8 cellular contexts compared by ENCODE assay signal in genomic region chr19:12666305-12667048, GRCh38. TPM values are rescaled to one million over a fixed set of nuclear protein-coding genes. Genes with fewer than 3 reads are reported as not detected.
DNase-seq lines count a peak whose midpoint lies in the region; ATAC-seq and TF ChIP-seq lines count a peak whose summit lies in the region.

Gene MAN2B1 (minus strand): TSS chr19:12666742. CDS start chr19:12666701, 41 bp downstream.
Gene WDR83 (plus strand): TSS chr19:12666807. CDS start chr19:12669791, 2,984 bp downstream.

- peak within 1 kb of the TSS; percentile 69 for H3K4me3 ChIP-seq in AG10803 (ENCODE audit: low read length)
- H3K4me3 ChIP-seq in fibroblast of mammary gland (ENCODE audit: control insufficient read depth, low read depth, low read length): peak within 1 kb of the TSS; percentile 68

- TF ChIP-seq EP300 in Ishikawa (IDR thresholded peaks at IDR 0.05; ENCODE audit: borderline replicate concordance): no peak

- H3K4me1 Mint-ChIP-seq in activated T-helper 1 cell treated with anti-CD3 and anti-CD28 coated beads, Interleukin-12 subunit alpha, Interleukin-12 subunit beta, Interleukin-2, Interleukin-4 antibody, amounts not matched to agents 30 ng/mL and 10 ng/mL and 1 ng/mL, durations not matched to agents 14 hours and 24 hours and 36 hours (ENCODE audit: low read depth): peaks cover 47% of the 10 kb centered on the region
- H3K4me1 Mint-ChIP-seq in naive thymus-derived CD8-positive, alpha-beta T cell: peaks cover 18 to 66% (median 58%) of the 10 kb centered on the region in 4 donors
- H3K4me1 Mint-ChIP-seq in stimulated activated naive B cell treated with anti-CD40 and anti-IgM and Interleukin-4, amounts not matched to agents 10 μg/mL and 1 μg/mL and 100 μg/mL, for 72 hours: peaks cover 41 to 61% of the 10 kb centered on the region in 2 donors

- no peaks in the 10 kb centered on the region for H3K27me3 Mint-ChIP-seq in activated T-helper 1 cell treated with anti-CD3 and anti-CD28 coated beads, Interleukin-12 subunit alpha, Interleukin-12 subunit beta, Interleukin-2, Interleukin-4 antibody, amounts not matched to agents 30 ng/mL and 10 ng/mL and 1 ng/mL, durations not matched to agents 14 hours and 24 hours and 36 hours (ENCODE audit: insufficient read depth)
- H3K27me3 Mint-ChIP-seq in naive thymus-derived CD8-positive, alpha-beta T cell: no peaks in the 10 kb centered on the region
- no peaks in the 10 kb centered on the region for H3K27me3 Mint-ChIP-seq in stimulated activated naive B cell treated with anti-CD40 and anti-IgM and Interleukin-4, amounts not matched to agents 10 μg/mL and 1 μg/mL and 100 μg/mL, for 72 hours

- H3K4me3 Mint-ChIP-seq in activated T-helper 1 cell treated with anti-CD3 and anti-CD28 coated beads, Interleukin-12 subunit alpha, Interleukin-12 subunit beta, Interleukin-2, Interleukin-4 antibody, amounts not matched to agents 30 ng/mL and 10 ng/mL and 1 ng/mL, durations not matched to agents 14 hours and 24 hours and 36 hours: peak within 1 kb of the TSS; percentile 95
- H3K4me3 Mint-ChIP-seq in naive thymus-derived CD8-positive, alpha-beta T cell: peak within 1 kb of the TSS; percentile 93 to 99 (median 96)
- peak within 1 kb of the TSS; percentile 95 to 98 for H3K4me3 Mint-ChIP-seq in stimulated activated naive B cell treated with anti-CD40 and anti-IgM and Interleukin-4, amounts not matched to agents 10 μg/mL and 1 μg/mL and 100 μg/mL, for 72 hours

- intact Hi-C loops in activated T-helper 1 cell treated with anti-CD3 and anti-CD28 coated beads, Interleukin-12 subunit alpha, Interleukin-12 subunit beta, Interleukin-2, Interleukin-4 antibody, amounts not matched to agents 30 ng/mL and 10 ng/mL and 1 ng/mL, durations not matched to agents 14 hours and 24 hours and 36 hours (cut with micrococcal nuclease): loop anchor here (1.0 to 5.0 kb wide), 6 partner anchors 19 to 504 kb away; partner anchors contain the start of genes ZNF136 and ZNF443

- TF ChIP-seq RAD21 in Ishikawa (IDR thresholded peaks at IDR 0.05; ENCODE audit: low read depth): no peak

- DNase-seq in AG10803 (ENCODE audit: low read depth) (peak; percentile 38), GM19238 (ENCODE audit: insufficient read length, low spot score) (peak; percentile 94), RPMI7951 (ENCODE audit: low read depth) (peak; percentile 68), fibroblast of mammary gland (ENCODE audit: low read depth) (peak; percentile 40)
- DNase-seq in activated T-helper 1 cell treated with anti-CD3 and anti-CD28 coated beads, Interleukin-12 subunit alpha, Interleukin-12 subunit beta, Interleukin-2, Interleukin-4 antibody, amounts not matched to agents 30 ng/mL and 10 ng/mL and 1 ng/mL, durations not matched to agents 14 hours and 24 hours and 36 hours (ENCODE audit: low spot score): peak; percentile 77
- peak; percentile 39 to 85 (median 76) for DNase-seq in naive thymus-derived CD8-positive, alpha-beta T cell
- DNase-seq in stimulated activated naive B cell treated with anti-CD40 and anti-IgM and Interleukin-4, amounts not matched to agents 10 μg/mL and 1 μg/mL and 100 μg/mL, for 72 hours: peak; percentile 79

- H3K36me3 Mint-ChIP-seq in activated T-helper 1 cell treated with anti-CD3 and anti-CD28 coated beads, Interleukin-12 subunit alpha, Interleukin-12 subunit beta, Interleukin-2, Interleukin-4 antibody, amounts not matched to agents 30 ng/mL and 10 ng/mL and 1 ng/mL, durations not matched to agents 14 hours and 24 hours and 36 hours (ENCODE audit: low read depth): peaks cover 30% of the 10 kb centered on the region
- peaks cover 0 to 18% (median 3%) of the 10 kb centered on the region in 3 donors for H3K36me3 Mint-ChIP-seq in naive thymus-derived CD8-positive, alpha-beta T cell
- H3K36me3 Mint-ChIP-seq in stimulated activated naive B cell treated with anti-CD40 and anti-IgM and Interleukin-4, amounts not matched to agents 10 μg/mL and 1 μg/mL and 100 μg/mL, for 72 hours: peaks cover 31 to 59% of the 10 kb centered on the region in 2 donors

- POLR2A ChIA-PET in naive thymus-derived CD8-positive, alpha-beta T cell (lab: Charles Lee): interaction anchor here (0.6 to 1.8 kb wide), 13 partner anchors 9 to 308 kb away, joined by 3 to 10 read pairs (median 4); partner anchors contain the start of genes DHPS, JUNB, SYCE2 and ZNF490

- H3K27ac Mint-ChIP-seq in activated T-helper 1 cell treated with anti-CD3 and anti-CD28 coated beads, Interleukin-12 subunit alpha, Interleukin-12 subunit beta, Interleukin-2, Interleukin-4 antibody, amounts not matched to agents 30 ng/mL and 10 ng/mL and 1 ng/mL, durations not matched to agents 14 hours and 24 hours and 36 hours: peak within 1 kb of the TSS; percentile 98
- peak within 1 kb of the TSS; percentile 85 to 100 (median 96) for H3K27ac Mint-ChIP-seq in naive thymus-derived CD8-positive, alpha-beta T cell
- H3K27ac Mint-ChIP-seq in stimulated activated naive B cell treated with anti-CD40 and anti-IgM and Interleukin-4, amounts not matched to agents 10 μg/mL and 1 μg/mL and 100 μg/mL, for 72 hours: peak within 1 kb of the TSS; percentile 99

- TF ChIP-seq CTCF in AG10803 (conservative IDR thresholded peaks at IDR 0.05; ENCODE audit: low read length) (no peak), fibroblast of mammary gland (conservative IDR thresholded peaks at IDR 0.05; ENCODE audit: control insufficient read depth, insufficient read depth, low read depth, low read length) (no peak)

- peak; percentile 75 to 79 for ATAC-seq in naive thymus-derived CD8-positive, alpha-beta T cell
- ATAC-seq in stimulated activated naive B cell treated with anti-CD40 and anti-IgM and Interleukin-4, amounts not matched to agents 10 μg/mL and 1 μg/mL and 100 μg/mL, for 72 hours (replicated peaks): peak; percentile 66 to 70

- no peaks in the 10 kb centered on the region for H3K9me3 Mint-ChIP-seq in activated T-helper 1 cell treated with anti-CD3 and anti-CD28 coated beads, Interleukin-12 subunit alpha, Interleukin-12 subunit beta, Interleukin-2, Interleukin-4 antibody, amounts not matched to agents 30 ng/mL and 10 ng/mL and 1 ng/mL, durations not matched to agents 14 hours and 24 hours and 36 hours
- H3K9me3 Mint-ChIP-seq in naive thymus-derived CD8-positive, alpha-beta T cell: no peaks in the 10 kb centered on the region
- no peaks in the 10 kb centered on the region for H3K9me3 Mint-ChIP-seq in stimulated activated naive B cell treated with anti-CD40 and anti-IgM and Interleukin-4, amounts not matched to agents 10 μg/mL and 1 μg/mL and 100 μg/mL, for 72 hours

TF ChIP-seq in Ishikawa, 13 proteins besides CTCF, POLR2A, EP300 and RAD21:
- TF ChIP-seq EGR1 (IDR thresholded peaks at IDR 0.05) (0 out of 2 replicates have a peak, but pooled peaks have one; percentile 3), ZBTB7A (IDR thresholded peaks at IDR 0.05; ENCODE audit: low read depth) (peak; percentile 79; the same call in 1 of the 2 replicates), MAX (IDR thresholded peaks at IDR 0.05) (no peak), TAF1 (IDR thresholded peaks at IDR 0.05; ENCODE audit: low read depth) (peak; percentile 55; the same call in 1 of the 2 replicates)

RNA-seq across cellular contexts. Expression of gene MAN2B1, which starts in this region (rescaled TPM):
- total RNA-seq in RPMI7951 (2014; rRNA removed; shearing (Covaris generic)): 22.6 and 25.2 TPM in 2 replicates
- 132 and 143 TPM in 2 replicates for total RNA-seq in activated T-helper 1 cell treated with anti-CD3 and anti-CD28 coated beads, Interleukin-12 subunit alpha, Interleukin-12 subunit beta, Interleukin-2, Interleukin-4 antibody, amounts not matched to agents 30 ng/mL and 10 ng/mL and 1 ng/mL, durations not matched to agents 14 hours and 24 hours and 36 hours
- total RNA-seq in naive thymus-derived CD8-positive, alpha-beta T cell: 100 to 1,000 TPM in 1 of 2 experiments, 10 to 100 TPM in 1; 87.5 to 101 TPM
- 10 to 100 TPM; 33.9 to 55.4 (median 34.7) TPM for polyA plus RNA-seq in naive thymus-derived CD8-positive, alpha-beta T cell

RNA-seq across cellular contexts. Expression of gene WDR83, which starts in this region (rescaled TPM):
- total RNA-seq in RPMI7951 (2014; rRNA removed; shearing (Covaris generic)): 10.2 and 14.6 TPM in 2 replicates
- total RNA-seq in activated T-helper 1 cell treated with anti-CD3 and anti-CD28 coated beads, Interleukin-12 subunit alpha, Interleukin-12 subunit beta, Interleukin-2, Interleukin-4 antibody, amounts not matched to agents 30 ng/mL and 10 ng/mL and 1 ng/mL, durations not matched to agents 14 hours and 24 hours and 36 hours: 25.6 and 27.1 TPM in 2 replicates
- total RNA-seq in naive thymus-derived CD8-positive, alpha-beta T cell: 10 to 100 TPM; 17.6 to 22.7 TPM
- polyA plus RNA-seq in naive thymus-derived CD8-positive, alpha-beta T cell: 10 to 100 TPM; 12.6 to 19.9 (median 12.9) TPM

Comparison
In these comparisons a context has a peak if more than half of its experiments do, and no peak if none do; other contexts are left out.
1. Peak in every context shown above with its lines: DNase-seq, ATAC-seq and H3K4me3 ChIP-seq.
2. DNase-seq: peak in every context shown above with its lines; median percentile 94 in GM19238; 79 in stimulated activated naive B cell treated with anti-CD40 and anti-IgM and Interleukin-4, amounts not matched to agents 10 μg/mL and 1 μg/mL and 100 μg/mL, for 72 hours; 77 in activated T-helper 1 cell treated with anti-CD3 and anti-CD28 coated beads, Interleukin-12 subunit alpha, Interleukin-12 subunit beta, Interleukin-2, Interleukin-4 antibody, amounts not matched to agents 30 ng/mL and 10 ng/mL and 1 ng/mL, durations not matched to agents 14 hours and 24 hours and 36 hours; 76 in naive thymus-derived CD8-positive, alpha-beta T cell; 68 in RPMI7951; 40 in fibroblast of mammary gland; 38 in AG10803.